Comparison of ENCODE assay signal across 8 cellular contexts in genomic region chr6:30102701-30103629, GRCh38.
DNase-seq lines count a peak whose midpoint lies in the region; ATAC-seq and TF ChIP-seq lines count a peak whose summit lies in the region.

No MANE protein-coding gene starts in this region.

- DNase-seq in NCI-H226 (peak; percentile 79), cerebellar cortex (ENCODE audit: low spot score) (peak; percentile 88), kidney glomerular epithelial cell (lab: John Stamatoyannopoulos, UW) (peak; percentile 88)
- peak; percentile 69 for DNase-seq in activated CD4-positive, CD25-positive, alpha-beta regulatory T cell treated with anti-CD3 and anti-CD28 coated beads, Interleukin-2, amount 50 U/mL, for 16 hours (ENCODE audit: low read depth, low spot score)
- DNase-seq in stimulated activated CD4-positive, alpha-beta T cell treated with anti-CD3 and anti-CD28 coated beads, Interleukin-15, amount 100 ng/mL, for 1 hour (ENCODE audit: low read depth in 1 of 2, low spot score in 1 of 2) = peak; percentile 62 to 67

- TF ChIP-seq CTCF in GM12801 (IDR thresholded peaks at IDR 0.05; ENCODE audit: extremely low read depth, insufficient read length) = peak; percentile 20

- ATAC-seq in HG03108 (IDR thresholded peaks at IDR 0.05; ENCODE audit: unreplicated experiment) (peak; percentile 59), GM21737 (IDR thresholded peaks at IDR 0.05; ENCODE audit: unreplicated experiment) (no peak)
